In the genomic region with DNA sequence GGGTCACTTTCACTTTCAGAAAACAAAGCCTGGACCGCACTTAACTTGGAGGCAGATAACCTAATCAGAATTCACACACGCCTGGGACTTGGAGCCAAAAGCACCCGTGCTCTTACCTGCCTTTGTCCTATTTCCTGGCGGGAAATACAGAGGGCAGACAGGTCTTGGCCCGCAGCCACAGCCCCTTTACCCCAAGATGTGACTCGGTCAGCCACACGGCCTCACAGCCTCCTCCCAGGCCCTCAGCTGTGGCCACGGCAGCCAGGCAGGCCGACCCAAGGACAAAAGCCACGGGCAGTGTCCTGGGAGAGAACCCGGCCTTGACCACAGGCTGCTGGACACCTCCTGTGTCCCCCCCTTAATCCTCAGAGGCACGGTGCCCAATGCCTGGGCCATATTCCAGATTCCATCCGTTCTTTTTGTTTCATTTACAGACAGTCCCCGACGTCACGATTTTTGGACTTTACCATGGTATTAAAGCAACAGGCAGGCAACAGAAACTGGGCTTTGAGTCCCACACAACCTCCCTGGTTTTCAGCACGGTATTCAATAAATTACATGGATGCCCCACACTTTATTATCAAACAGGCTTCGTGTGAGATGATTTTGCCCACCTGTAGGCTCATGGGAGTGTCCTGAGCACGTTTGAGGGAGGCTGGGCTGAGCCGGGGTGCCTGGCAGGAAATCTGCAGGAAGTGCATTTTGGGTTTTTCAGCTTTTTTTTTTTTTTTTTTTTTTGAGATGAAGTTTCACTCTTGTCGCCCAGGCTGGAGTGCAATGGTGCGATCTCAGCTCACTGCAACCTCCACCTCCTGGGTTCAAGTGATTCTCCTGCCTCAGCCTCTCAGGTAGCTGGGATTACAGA, we compare ENCODE assay signal across 10 cellular contexts. TPM values are rescaled to one million over a fixed set of nuclear protein-coding genes. Genes with fewer than 3 reads are reported as not detected.
A peak's percentile ranks its signal among the peaks of the same experiment; 100 is the strongest.
DNase-seq lines count a peak whose midpoint lies in the region; ATAC-seq, FAIRE-seq and TF ChIP-seq lines count a peak whose summit lies in the region.
"Had no signal": no experiment of that assay in that cellular context is flagged by ENCODE, and none has a peak within 500 bp of the region (broad histone marks: within the 10 kb centered on the region; RNA-seq: fewer than 3 reads in every experiment).

No MANE protein-coding gene starts in this region.

- no peak for FAIRE-seq in small intestine (lab: Jason Lieb, UNC)
- FAIRE-seq: TTC549 had no signal

- H3K9me3 Mint-ChIP-seq in H9 = no peaks in the 10 kb centered on the region

- H3K4me1 ChIP-seq in H9 (ENCODE audit: insufficient read depth, low read length) (no peaks in the 10 kb centered on the region), small intestine (ENCODE audit: control insufficient read depth in 2 of 2, insufficient read depth in 1 of 2, low read depth in 1 of 2, low read length in 1 of 2) (peaks cover 3 to 5% of the 10 kb centered on the region in 2 donors)

- no peaks in the 10 kb centered on the region for H3K36me3 Mint-ChIP-seq in H9 (ENCODE audit: insufficient read depth in 1 of 3, low read depth in 3 of 3)

- no peak overlapping the region for H4K91ac ChIP-seq in H9 (ENCODE audit: insufficient read length, low read depth, low read length)

- no peak overlapping the region for H3K23ac ChIP-seq in H9 (ENCODE audit: insufficient read length, low read depth, low read length)

- no peak overlapping the region for H2BK12ac ChIP-seq in H9 (ENCODE audit: insufficient read length, low read depth, low read length)

- no peak overlapping the region for H3K4me2 ChIP-seq in H9 (ENCODE audit: insufficient read depth, insufficient read length, low read length)

- H4K8ac ChIP-seq in H9 (replicated peaks; ENCODE audit: insufficient read length, low read depth, low read length) = no peak overlapping the region

- no peak overlapping the region for H3T11ph ChIP-seq in H9 (ENCODE audit: low read length)

- H3K36me3 ChIP-seq in small intestine (ENCODE audit: control insufficient read depth in 2 of 2, insufficient read depth in 2 of 2, low read length in 2 of 2) = no peaks in the 10 kb centered on the region

- no peaks in the 10 kb centered on the region for H3K27me3 Mint-ChIP-seq in H9 (ENCODE audit: low read depth)

- no peaks in the 10 kb centered on the region for H3K23me2 ChIP-seq in H9 (ENCODE audit: insufficient read length, low read depth, low read length, poor library complexity, severe bottlenecking)

- H3K9ac ChIP-seq in H9 (ENCODE audit: extremely low read depth, insufficient read length, low read length) = no peak overlapping the region

- no peaks in the 10 kb centered on the region for H3K79me1 ChIP-seq in H9 (ENCODE audit: insufficient read depth, low read depth, low read length, poor library complexity, severe bottlenecking)

- H3K27ac Mint-ChIP-seq in H9 = no peak overlapping the region

- no peak overlapping the region for H3K4ac ChIP-seq in H9 (ENCODE audit: low read depth, low read length)

- TF ChIP-seq CTCF in H9 (conservative IDR thresholded peaks at IDR 0.05) (no peak), cardiac fibroblast (IDR thresholded peaks at IDR 0.05; ENCODE audit: low read depth, low read length) (no peak)

- H2BK5ac ChIP-seq in H9 (ENCODE audit: insufficient read length, low read length) = no peak overlapping the region

- no peak overlapping the region for H2BK15ac ChIP-seq in H9 (ENCODE audit: low read depth, low read length)

- no CpG with 5 or more reads among the region's 22 CpGs for WGBS in H9 (ENCODE audit: extremely low coverage, insufficient read length, low lambda C conversion rate)
- 14 to 29% (median 18%) methylated on average over 21 to 22 of the region's 22 CpGs for WGBS in small intestine, 3 donors

- peaks cover 5 to 9% of the 10 kb centered on the region in 2 experiments for H3K4me1 Mint-ChIP-seq in H9

- no peak overlapping the region for H2BK120ac ChIP-seq in H9 (ENCODE audit: low read depth, low read length, poor library complexity, severe bottlenecking)

- H3K4me3 Mint-ChIP-seq in H9 = no peak overlapping the region

- DNase-seq in H9 (no peak), cardiac fibroblast (ENCODE audit: low read depth in 2 of 2) (peak; percentile 50 to 80), kidney tubule cell (ENCODE audit: low spot score) (peak; percentile 23), small intestine (peak; percentile 54), DMS79 (lab: John Stamatoyannopoulos, UW) (no peak), NOMO-1 (lab: John Stamatoyannopoulos, UW; ENCODE audit: unreplicated experiment in 2 of 2) (no peak)
- DNase-seq: GOT3 had no signal

- no peak overlapping the region for H3K18ac ChIP-seq in H9 (ENCODE audit: insufficient read length, low read depth, low read length)

- no peak overlapping the region for H2BK20ac ChIP-seq in H9 (ENCODE audit: low read depth, low read length, poor library complexity, severe bottlenecking)

- H3K27ac ChIP-seq in H9 (ENCODE audit: insufficient read length, low read depth, low read length) (no peak overlapping the region), small intestine (ENCODE audit: low read depth in 1 of 2, low read length in 1 of 2) (peak overlapping the region in 1 of 2 donors; percentile 76)

- no peak overlapping the region for H2AFZ ChIP-seq in H9 (ENCODE audit: low read length)

- H4K20me1 ChIP-seq in H9 (ENCODE audit: control insufficient read depth, insufficient read depth, insufficient read length) = no peaks in the 10 kb centered on the region

- peak overlapping the region; percentile 8 to 11 for H3K4me3 ChIP-seq in cardiac fibroblast (replicated peaks in 1 of 2; ENCODE audit: low read depth in 2 of 2, low read length in 2 of 2)
- peak overlapping the region in 1 of 2 donors; percentile 30 for H3K4me3 ChIP-seq in small intestine (ENCODE audit: low read depth in 1 of 2, low read length in 2 of 2)

- ATAC-seq in GM19023 (IDR thresholded peaks at IDR 0.05; ENCODE audit: unreplicated experiment) (no peak), GM18909 (IDR thresholded peaks at IDR 0.05; ENCODE audit: poor library complexity, unreplicated experiment) (no peak)

- H3K56ac ChIP-seq in H9 (ENCODE audit: insufficient read length, low read depth, low read length) = no peak overlapping the region

- no peak overlapping the region for H4K5ac ChIP-seq in H9 (ENCODE audit: insufficient read length, low read depth, low read length)

- peak overlapping the region; percentile 8; the same call in 1 of the 2 replicates for H3K14ac ChIP-seq in H9 (ENCODE audit: insufficient read depth, low read length)

- no peaks in the 10 kb centered on the region for H3K9me3 ChIP-seq in H9 (ENCODE audit: control insufficient read depth, low read depth, low read length)
- no peaks in the 10 kb centered on the region for H3K9me3 ChIP-seq in small intestine (ENCODE audit: control insufficient read depth, low read depth)

- no peaks in the 10 kb centered on the region for H3K79me2 ChIP-seq in H9 (ENCODE audit: insufficient read depth, low read length)

- H3K27me3 ChIP-seq in H9 (ENCODE audit: insufficient read depth, low read length) = no peaks in the 10 kb centered on the region
- no peaks in the 10 kb centered on the region for H3K27me3 ChIP-seq in small intestine (ENCODE audit: control insufficient read depth in 2 of 2, insufficient read depth in 2 of 2, low read length in 2 of 2)

- H2AK5ac ChIP-seq in H9 (ENCODE audit: insufficient read length, low read length) = no peak overlapping the region

RNA-seq across cellular contexts. Expression of a gene that starts 30.0 kb away (rescaled TPM):
- 28.9 and 30.3 TPM in 2 replicates for total RNA-seq in H9 (2021)
- 10 to 100 TPM; 13.2 to 25.9 (median 16.8) TPM for polyA plus RNA-seq in small intestine

RNA-seq across cellular contexts. Expression of a gene that starts 34.9 kb away (rescaled TPM):
- 7.8 and 8.9 TPM in 2 replicates for total RNA-seq in H9 (2021)
- polyA plus RNA-seq in small intestine = 1 to 10 TPM in 1 of 3 donors, under 1 TPM in 2; 0.45 to 1.2 (median 0.81) TPM

RNA-seq across cellular contexts. Expression of a gene that starts 35.7 kb away (rescaled TPM):
- total RNA-seq in H9 (2021) = 82.7 and 85.8 TPM in 2 replicates
- 10 to 100 TPM in 1 of 3 donors, 1 to 10 TPM in 2; 1.6 to 27.1 (median 3.2) TPM for polyA plus RNA-seq in small intestine

Comparison
In these comparisons a context has a peak if more than half of its experiments do, and no peak if none do; other contexts are left out.
1. DNase-seq: peak in cardiac fibroblast (2 of 2), kidney tubule cell (single experiment) and small intestine (single experiment); none in H9 (single experiment), DMS79 (single experiment) and NOMO-1 (0 of 2).